In the genomic region with DNA sequence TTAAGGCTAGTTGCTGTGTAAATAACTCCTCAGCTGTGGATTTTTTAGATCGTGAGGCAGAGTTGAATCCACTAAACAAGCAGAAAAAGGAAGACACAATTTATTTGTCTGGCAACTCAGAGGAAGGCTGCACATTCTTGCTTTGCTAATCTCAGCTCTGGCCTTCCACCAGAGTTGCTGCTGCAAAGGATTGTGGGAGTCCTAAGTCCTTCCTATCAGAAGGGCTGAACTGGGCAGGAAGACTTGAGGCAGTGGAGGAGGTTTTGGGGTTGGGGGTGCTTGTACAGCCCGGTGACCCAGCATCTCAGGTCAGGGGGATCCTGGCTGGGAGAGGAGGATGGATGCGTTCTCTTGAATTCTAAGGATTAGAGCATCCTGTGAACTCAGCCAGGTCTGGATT, we compare ENCODE assay signal across 30 cellular contexts. TPM values are rescaled to one million over a fixed set of nuclear protein-coding genes. Genes with fewer than 3 reads are reported as not detected.
A peak's percentile ranks its signal among the peaks of the same experiment; 100 is the strongest.
DNase-seq lines count a peak whose midpoint lies in the region; FAIRE-seq and TF ChIP-seq lines count a peak whose summit lies in the region.
"Had no signal": no experiment of that assay in that cellular context is flagged by ENCODE, and none has a peak within 500 bp of the region (broad histone marks: within the 10 kb centered on the region; RNA-seq: fewer than 3 reads in every experiment).

No MANE protein-coding gene starts in this region.

- intact Hi-C loops in transverse colon (cut with DNase I; ENCODE audit: low total_unique reads), result no loop called here

- DNase-seq in GM03348 (ENCODE audit: low spot score) (peak; percentile 2), amniotic epithelial cell (ENCODE audit: low read depth) (peak; percentile 41), mesendoderm (peak; percentile 12), transverse colon (no peak), H54 (ENCODE audit: insufficient read length, low spot score) (no peak), SW 1271 (lab: John Stamatoyannopoulos, UW) (no peak), GF-D8 (lab: John Stamatoyannopoulos, UW) (no peak)
- DNase-seq: activated CD4-positive, alpha-beta T cell treated with anti-CD3 and anti-CD28 coated beads, Interleukin-2, amount 50 U/mL, for 1 hour; activated CD4-positive, CD25-positive, alpha-beta regulatory T cell; activated gamma-delta T cell treated with Interleukin-2 at 50 U/mL for 16 hours; activated naive CD8-positive, alpha-beta T cell treated with anti-CD3 and anti-CD28 coated beads, Interleukin-2, amount 10 ng/mL, durations not matched to agents 7 days and 5 days; activated T-cell treated with anti-CD3 and anti-CD28 coated beads, Interleukin-2, amount 50 U/mL, for 4 hours; DMS53; gastrocnemius medialis; hippocampal formation; mucosa of descending colon; NCI-H1092; NCI-H1694 treated with DMSO at 0.1 percent for 48 hours; NCI-H446; right cardiac atrium; spleen; stimulated activated CD4-positive, alpha-beta T cell treated with anti-CD3 and anti-CD28 coated beads, Interleukin-2, amount 100 ng/mL, for 24 hours had no signal

- no peak overlapping the region for H3K18ac ChIP-seq in mesendoderm (ENCODE audit: low read length)

- H4K5ac ChIP-seq in mesendoderm (ENCODE audit: low read length), result no peak overlapping the region

- no peak overlapping the region for H3K27ac ChIP-seq in mesendoderm (ENCODE audit: low read depth, low read length)
- H3K27ac ChIP-seq in transverse colon, result peak overlapping the region in 3 of 4 donors; percentile 7 to 24 (median 19)
- H3K27ac ChIP-seq: BLaER1 treated with 17β-estradiol and CSF1 and Interleukin-3, amounts not matched to agents 10 nM and 100 nM; gastrocnemius medialis; spleen; thoracic aorta had no signal

- H3K9me3 ChIP-seq in transverse colon, result no peaks in the 10 kb centered on the region
- H3K9me3 ChIP-seq: BLaER1 treated with 17β-estradiol and CSF1 and Interleukin-3, amounts not matched to agents 10 nM and 100 nM; gastrocnemius medialis; mucosa of descending colon; spleen; thoracic aorta had no signal

- H3K56ac ChIP-seq in mesendoderm (ENCODE audit: low read length), result no peak overlapping the region

- no peaks in the 10 kb centered on the region for H3K4me1 ChIP-seq in mesendoderm (ENCODE audit: control insufficient read depth, low read depth, low read length)
- peaks cover 0 to 24% (median 3%) of the 10 kb centered on the region in 4 donors for H3K4me1 ChIP-seq in transverse colon
- H3K4me1 ChIP-seq: gastrocnemius medialis, spleen had no signal

- H3K4me2 ChIP-seq in mesendoderm (ENCODE audit: low read length), result no peak overlapping the region
- H3K4me2 ChIP-seq: BLaER1 treated with 17β-estradiol and CSF1 and Interleukin-3, amounts not matched to agents 10 nM and 100 nM had no signal

- H2AK5ac ChIP-seq in mesendoderm (ENCODE audit: low read length), result no peak overlapping the region

- WGBS in mesendoderm (ENCODE audit: extremely low coverage, insufficient coverage, low lambda C conversion rate), result no CpG with 5 or more reads among the region's 3 CpGs
- 65% methylated on average over 3 of the region's 3 CpGs; no CpG with 5 or more reads in 1 of the 2 donors for whole genome bisulfite sequencing in transverse colon (ENCODE audit: low coverage in 1 of 2), 2 donors

- H3K79me2 ChIP-seq in mesendoderm (ENCODE audit: control insufficient read depth, insufficient read depth, low read length), result no peaks in the 10 kb centered on the region

- H3K4me3 ChIP-seq in mesendoderm (ENCODE audit: low read length) (no peak overlapping the region), transverse colon (no peak overlapping the region)
- H3K4me3 ChIP-seq: BLaER1 treated with 17β-estradiol and CSF1 and Interleukin-3, amounts not matched to agents 10 nM and 100 nM; gastrocnemius medialis; lung; mucosa of descending colon; spleen; thoracic aorta had no signal

- in situ Hi-C loops in transverse colon (cut with MboI; ENCODE audit: low pct_ligation_motif_present in 1 of 4, low pct_unique_long_range_greater_than_20kb in 1 of 4, low sequenced_read_pairs in 3 of 4), result no loop called here

- no peak overlapping the region for H2BK120ac ChIP-seq in mesendoderm (ENCODE audit: low read depth, low read length)

- no peaks in the 10 kb centered on the region for H3K79me1 ChIP-seq in mesendoderm (ENCODE audit: low read length)

- TF ChIP-seq CTCF in transverse colon (IDR thresholded peaks at IDR 0.05), result no peak

- no peak overlapping the region for H3K23ac ChIP-seq in mesendoderm (ENCODE audit: low read length)

- H2BK5ac ChIP-seq in mesendoderm (ENCODE audit: low read length), result no peak overlapping the region

- H2BK15ac ChIP-seq in mesendoderm (replicated peaks; ENCODE audit: low read depth), result no peak overlapping the region

- H3K36me3 ChIP-seq in mesendoderm (ENCODE audit: control insufficient read depth, insufficient read depth, low read length) (no peaks in the 10 kb centered on the region), transverse colon (no peaks in the 10 kb centered on the region)
- H3K36me3 ChIP-seq: BLaER1 treated with 17β-estradiol and CSF1 and Interleukin-3, amounts not matched to agents 10 nM and 100 nM; gastrocnemius medialis; spleen; thoracic aorta had no signal

- TF ChIP-seq EP300 in transverse colon (IDR thresholded peaks at IDR 0.05; ENCODE audit: low read depth), result no peak

- H3K27me3 ChIP-seq in mesendoderm (ENCODE audit: insufficient read depth, low read length, poor library complexity), result no peaks in the 10 kb centered on the region
- H3K27me3 ChIP-seq in transverse colon, result no peaks in the 10 kb centered on the region
- H3K27me3 ChIP-seq: gastrocnemius medialis had no signal

- no peak overlapping the region for H3K4ac ChIP-seq in mesendoderm (ENCODE audit: low read depth, low read length)

- TF ChIP-seq POLR2A in transverse colon (IDR thresholded peaks at IDR 0.05), result no peak
- no peak for TF ChIP-seq POLR2A in H54 (IDR thresholded peaks at IDR 0.05; ENCODE audit: low read depth, low read length)

- H3K9ac ChIP-seq in mesendoderm (ENCODE audit: low read length), result no peak overlapping the region
- H3K9ac ChIP-seq: BLaER1 treated with 17β-estradiol and CSF1 and Interleukin-3, amounts not matched to agents 10 nM and 100 nM had no signal

- H4K8ac ChIP-seq in mesendoderm (ENCODE audit: low read depth, low read length), result no peak overlapping the region

- no peak for FAIRE-seq in H54 (lab: Jason Lieb, UNC)
- FAIRE-seq: endometrium, urothelium cell line had no signal

RNA-seq across cellular contexts. Expression of a gene that starts 11.0 kb away (rescaled TPM):
- polyA plus RNA-seq in mesendoderm (2013, experiment 1 of 2), result 0.76 TPM
- polyA plus RNA-seq in mesendoderm (2013, experiment 2 of 2), result 0.92 TPM
- total RNA-seq in transverse colon, result under 1 TPM in 2 of 4 donors, not detected in 2; 0.37 to 0.68 TPM
- total RNA-seq: gastrocnemius medialis, right cardiac atrium had no signal
- polyA plus RNA-seq: neural cell, right cardiac atrium had no signal

RNA-seq across cellular contexts. Expression of a gene that starts 51.7 kb away (rescaled TPM):
- polyA plus RNA-seq in mesendoderm (2013, experiment 1 of 2), result 0.08 TPM
- 0.14 TPM for polyA plus RNA-seq in mesendoderm (2013, experiment 2 of 2)
- total RNA-seq in transverse colon, result not detected
- total RNA-seq: activated naive CD8-positive, alpha-beta T cell treated with anti-CD3 and anti-CD28 coated beads, Interleukin-2, amount 10 ng/mL, durations not matched to agents 7 days and 5 days; activated T-cell treated with anti-CD3 and anti-CD28 coated beads, Interleukin-2, amount 50 U/mL, for 4 hours; dermis microvascular lymphatic vessel endothelial cell; gastrocnemius medialis; lung; mucosa of descending colon; right cardiac atrium; spleen; T-helper 1 cell treated with Interleukin-12 subunit alpha and Interleukin-12 subunit beta and Interleukin-4 antibody, amounts not matched to agents 30 ng/mL and 1 ng/mL, for 36 hours; thoracic aorta had no signal
- polyA plus RNA-seq: lung, neural cell, right cardiac atrium, spleen had no signal

RNA-seq across cellular contexts. Expression of a gene that starts 57.5 kb away (rescaled TPM):
- 38.2 TPM for polyA plus RNA-seq in mesendoderm (2013, experiment 1 of 2)
- polyA plus RNA-seq in mesendoderm (2013, experiment 2 of 2), result 40.1 TPM
- total RNA-seq in transverse colon, result 10 to 100 TPM in 3 of 4 donors, 1 to 10 TPM in 1; 8.2 to 37.0 (median 29.9) TPM

RNA-seq across cellular contexts. Expression of a gene that starts 57.7 kb away (rescaled TPM):
- polyA plus RNA-seq in mesendoderm (2013, experiment 1 of 2), result 2.7 TPM
- polyA plus RNA-seq in mesendoderm (2013, experiment 2 of 2), result 2.5 TPM
- 10 to 100 TPM in 3 of 4 donors, 1 to 10 TPM in 1; 3.2 to 20.9 (median 13.1) TPM for total RNA-seq in transverse colon

Comparison
In these comparisons a context has a peak if more than half of its experiments do, and no peak if none do; other contexts are left out.
1. DNase-seq: peak in GM03348 (single experiment), amniotic epithelial cell (single experiment) and mesendoderm (single experiment); none in transverse colon (single experiment), H54 (single experiment), SW 1271 (0 of 2) and GF-D8 (single experiment).